In genomic region chr7:21722371-21722770, GRCh38 we compare ENCODE assay signal across 1 cellular context.
TF ChIP-seq lines count a peak whose summit lies in the region.

No MANE protein-coding gene starts in this region.

TF ChIP-seq in GM12878, 131 proteins besides CTCF, POLR2A, EP300 and RAD21 (continued from another document):
- no peak for TF ChIP-seq REST (IDR thresholded peaks at IDR 0.05; ENCODE audit: low read depth, low read length)
- TF ChIP-seq E4F1 (IDR thresholded peaks at IDR 0.05; ENCODE audit: borderline replicate concordance, partially characterized antibody), result no peak
- no peak for TF ChIP-seq BCLAF1 (IDR thresholded peaks at IDR 0.05)
- TF ChIP-seq WRNIP1 (IDR thresholded peaks at IDR 0.05; ENCODE audit: borderline replicate concordance, low read depth, low read length), result no peak
- no peak for TF ChIP-seq STAT3 (IDR thresholded peaks at IDR 0.05; ENCODE audit: low read depth, low read length)
- no peak for TF ChIP-seq SRF (IDR thresholded peaks at IDR 0.05; ENCODE audit: low read depth in 2 of 2, low read length in 2 of 2)
- TF ChIP-seq PBX3 (IDR thresholded peaks at IDR 0.05; ENCODE audit: insufficient replicate concordance, low read depth, low read length), result no peak
- TF ChIP-seq ZNF217 (IDR thresholded peaks at IDR 0.05), result no peak
- no peak for TF ChIP-seq SMARCA5 (IDR thresholded peaks at IDR 0.05)
- TF ChIP-seq ETV6 (conservative IDR thresholded peaks at IDR 0.05 in 1 of 2, IDR thresholded peaks at IDR 0.05 in 1 of 2; ENCODE audit: borderline replicate concordance in 1 of 2, low read depth in 1 of 2), result no peak
- TF ChIP-seq ZNF687 (IDR thresholded peaks at IDR 0.05), result no peak
- no peak for TF ChIP-seq SKIL (IDR thresholded peaks at IDR 0.05; ENCODE audit: low read depth, poor library complexity, severe bottlenecking)
